8 cellular contexts compared by ENCODE assay signal in genomic region chr1:218164111-218164929, GRCh38.
DNase-seq lines count a peak whose midpoint lies in the region; ATAC-seq and TF ChIP-seq lines count a peak whose summit lies in the region.

No MANE protein-coding gene starts in this region.

- no peaks in the 10 kb centered on the region for H3K36me3 ChIP-seq in left lung
- H3K36me3 ChIP-seq in subcutaneous abdominal adipose tissue (ENCODE audit: control insufficient read depth in 5 of 5, insufficient read depth in 5 of 5, low read length in 5 of 5): no peaks in the 10 kb centered on the region

- H3K27ac ChIP-seq in left lung (no peak overlapping the region), subcutaneous abdominal adipose tissue (ENCODE audit: low read depth, low read length) (no peak overlapping the region)

- peaks cover 68% of the 10 kb centered on the region for H3K27me3 Mint-ChIP-seq in activated T-cell treated with anti-CD3 and anti-CD28 coated beads, Interleukin-2, amount 50 U/mL, for 24 hours

- peak overlapping the region; percentile 32 to 44 for H3K4me3 ChIP-seq in cardiac fibroblast (replicated peaks in 1 of 2; ENCODE audit: low read depth in 2 of 2, low read length in 2 of 2)
- H3K4me3 ChIP-seq in left lung: peak overlapping the region; percentile 20 to 36
- H3K4me3 ChIP-seq in subcutaneous abdominal adipose tissue (ENCODE audit: low read depth in 1 of 5, low read length in 5 of 5): peak overlapping the region; percentile 55 to 73 (median 67)

- H3K9me3 ChIP-seq in left lung (no peaks in the 10 kb centered on the region), subcutaneous abdominal adipose tissue (ENCODE audit: control insufficient read depth in 5 of 5, low read length in 5 of 5) (no peaks in the 10 kb centered on the region)

- no peaks in the 10 kb centered on the region for H3K9me3 Mint-ChIP-seq in activated T-cell treated with anti-CD3 and anti-CD28 coated beads, Interleukin-2, amount 50 U/mL, for 24 hours

- ATAC-seq in HG02885 (IDR thresholded peaks at IDR 0.05; ENCODE audit: poor library complexity, unreplicated experiment): peak; percentile 71
- peak; percentile 69 for ATAC-seq in left lung

- peak; percentile 38 for DNase-seq in activated T-cell treated with anti-CD3 and anti-CD28 coated beads, Interleukin-2, amount 50 U/mL, for 24 hours
- no peak for DNase-seq in activated T-cell treated with anti-CD3 and anti-CD28 coated beads, Interleukin-2, amount 50 U/mL, for 1 hour
- peak; percentile 82 for DNase-seq in NCI-H748 (lab: John Stamatoyannopoulos, UW; ENCODE audit: unreplicated experiment)
- DNase-seq in cardiac fibroblast (ENCODE audit: low read depth in 2 of 2): peak; percentile 19 to 25
- DNase-seq in left lung: peak in 1 of 2 donors; percentile 82
- no peak for DNase-seq in activated CD4-positive, CD25-positive, alpha-beta regulatory T cell treated with anti-CD3 and anti-CD28 coated beads, Interleukin-2, amount 50 U/mL, for 72 hours

- TF ChIP-seq CTCF in cardiac fibroblast (IDR thresholded peaks at IDR 0.05; ENCODE audit: low read depth, low read length) (no peak), left lung (IDR thresholded peaks at IDR 0.05) (no peak)

- H3K27me3 ChIP-seq in left lung: peaks cover 73 to 99% of the 10 kb centered on the region in 2 donors
- H3K27me3 ChIP-seq in subcutaneous abdominal adipose tissue (ENCODE audit: control insufficient read depth in 5 of 5, insufficient read depth in 4 of 5, low read length in 5 of 5): peaks cover 14 to 51% (median 31%) of the 10 kb centered on the region in 5 donors

- intact Hi-C loops in left lung (cut with DNase I): no loop called here

- H3K4me1 Mint-ChIP-seq in activated T-cell treated with anti-CD3 and anti-CD28 coated beads, Interleukin-2, amount 50 U/mL, for 24 hours (ENCODE audit: low read depth): peaks cover 17% of the 10 kb centered on the region

- peak overlapping the region; percentile 61 for H3K4me3 Mint-ChIP-seq in activated T-cell treated with anti-CD3 and anti-CD28 coated beads, Interleukin-2, amount 50 U/mL, for 24 hours

- no peak overlapping the region for H3K9ac ChIP-seq in subcutaneous abdominal adipose tissue (ENCODE audit: low read length in 5 of 5)

- peaks cover 5 to 16% of the 10 kb centered on the region in 2 donors for H3K4me1 ChIP-seq in left lung
- peaks cover 0 to 22% (median 21%) of the 10 kb centered on the region in 5 donors for H3K4me1 ChIP-seq in subcutaneous abdominal adipose tissue (ENCODE audit: control insufficient read depth in 5 of 5, insufficient read depth in 5 of 5, low read length in 5 of 5)

- no peaks in the 10 kb centered on the region for H3K36me3 Mint-ChIP-seq in activated T-cell treated with anti-CD3 and anti-CD28 coated beads, Interleukin-2, amount 50 U/mL, for 24 hours (ENCODE audit: low read depth)

- no peak overlapping the region for H3K27ac Mint-ChIP-seq in activated T-cell treated with anti-CD3 and anti-CD28 coated beads, Interleukin-2, amount 50 U/mL, for 24 hours

Comparison
In these comparisons a context has a peak if more than half of its experiments do, and no peak if none do; other contexts are left out.
1. DNase-seq: peak in activated T-cell treated with anti-CD3 and anti-CD28 coated beads, Interleukin-2, amount 50 U/mL, for 24 hours (single experiment), NCI-H748 (single experiment) and cardiac fibroblast (2 of 2); none in activated T-cell treated with anti-CD3 and anti-CD28 coated beads, Interleukin-2, amount 50 U/mL, for 1 hour (single experiment) and activated CD4-positive, CD25-positive, alpha-beta regulatory T cell treated with anti-CD3 and anti-CD28 coated beads, Interleukin-2, amount 50 U/mL, for 72 hours (single experiment).
2. Peak in every context shown above with its lines, with median percentiles within 50 percentile points of each other: H3K4me3 ChIP-seq.